1 cellular context compared by ENCODE assay signal in the genomic region with DNA sequence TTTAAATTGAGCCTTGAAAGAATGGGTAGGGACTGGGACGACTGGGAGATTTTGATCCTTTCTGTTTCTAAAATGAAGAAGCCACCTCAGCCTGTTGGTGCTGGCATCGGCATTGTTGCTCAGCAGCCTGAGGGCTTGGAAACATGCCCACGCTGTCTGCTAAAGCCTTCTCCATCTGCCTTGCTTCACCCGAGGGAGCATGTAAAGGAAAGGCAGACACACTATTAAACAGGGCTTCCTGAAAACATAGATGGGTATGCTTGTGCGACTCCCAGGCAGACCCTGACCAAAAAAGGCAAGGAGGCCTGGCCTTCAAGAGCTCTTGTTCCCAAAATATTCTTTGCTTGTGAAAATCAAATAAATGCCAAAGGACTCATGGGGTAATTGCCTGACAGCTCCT.
TF ChIP-seq lines count a peak whose summit lies in the region.

No MANE protein-coding gene starts in this region.

TF ChIP-seq in A549, 52 proteins besides CTCF, POLR2A, EP300 and RAD21 (continued from another document):
- TF ChIP-seq, protein P1, sequence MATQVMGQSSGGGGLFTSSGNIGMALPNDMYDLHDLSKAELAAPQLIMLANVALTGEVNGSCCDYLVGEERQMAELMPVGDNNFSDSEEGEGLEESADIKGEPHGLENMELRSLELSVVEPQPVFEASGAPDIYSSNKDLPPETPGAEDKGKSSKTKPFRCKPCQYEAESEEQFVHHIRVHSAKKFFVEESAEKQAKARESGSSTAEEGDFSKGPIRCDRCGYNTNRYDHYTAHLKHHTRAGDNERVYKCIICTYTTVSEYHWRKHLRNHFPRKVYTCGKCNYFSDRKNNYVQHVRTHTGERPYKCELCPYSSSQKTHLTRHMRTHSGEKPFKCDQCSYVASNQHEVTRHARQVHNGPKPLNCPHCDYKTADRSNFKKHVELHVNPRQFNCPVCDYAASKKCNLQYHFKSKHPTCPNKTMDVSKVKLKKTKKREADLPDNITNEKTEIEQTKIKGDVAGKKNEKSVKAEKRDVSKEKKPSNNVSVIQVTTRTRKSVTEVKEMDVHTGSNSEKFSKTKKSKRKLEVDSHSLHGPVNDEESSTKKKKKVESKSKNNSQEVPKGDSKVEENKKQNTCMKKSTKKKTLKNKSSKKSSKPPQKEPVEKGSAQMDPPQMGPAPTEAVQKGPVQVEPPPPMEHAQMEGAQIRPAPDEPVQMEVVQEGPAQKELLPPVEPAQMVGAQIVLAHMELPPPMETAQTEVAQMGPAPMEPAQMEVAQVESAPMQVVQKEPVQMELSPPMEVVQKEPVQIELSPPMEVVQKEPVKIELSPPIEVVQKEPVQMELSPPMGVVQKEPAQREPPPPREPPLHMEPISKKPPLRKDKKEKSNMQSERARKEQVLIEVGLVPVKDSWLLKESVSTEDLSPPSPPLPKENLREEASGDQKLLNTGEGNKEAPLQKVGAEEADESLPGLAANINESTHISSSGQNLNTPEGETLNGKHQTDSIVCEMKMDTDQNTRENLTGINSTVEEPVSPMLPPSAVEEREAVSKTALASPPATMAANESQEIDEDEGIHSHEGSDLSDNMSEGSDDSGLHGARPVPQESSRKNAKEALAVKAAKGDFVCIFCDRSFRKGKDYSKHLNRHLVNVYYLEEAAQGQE (IDR thresholded peaks at IDR 0.05) = no peak
